22 cellular contexts compared by ENCODE assay signal in the genomic region with DNA sequence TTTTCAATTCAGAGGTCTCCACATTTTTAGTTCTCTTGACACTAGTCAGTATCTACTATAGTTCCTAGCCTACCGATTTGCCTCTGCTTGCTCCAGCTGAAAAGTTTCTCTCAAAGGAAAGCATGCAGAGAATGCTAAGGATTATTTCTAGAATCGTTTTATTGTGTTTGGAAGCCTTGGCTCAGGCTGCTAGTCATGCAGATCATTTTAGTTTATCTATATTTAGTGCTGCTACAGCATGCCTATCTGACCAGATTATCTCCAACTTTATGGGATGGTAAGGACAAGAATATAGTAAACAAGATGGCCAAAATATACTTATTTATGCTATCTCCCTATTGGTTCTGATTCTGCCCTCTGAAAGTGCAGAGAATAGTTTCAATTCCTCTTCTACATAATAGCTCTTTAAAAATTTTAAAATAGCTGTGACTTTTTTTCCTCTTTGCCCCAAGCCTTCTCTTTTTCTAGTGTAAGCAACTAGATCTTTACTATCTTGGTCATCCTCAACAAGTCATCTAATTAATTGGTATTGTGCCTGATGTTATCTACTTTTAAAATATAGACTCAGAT. TPM values are rescaled to one million over a fixed set of nuclear protein-coding genes. Genes with fewer than 3 reads are reported as not detected.
"Had no signal": no experiment of that assay in that cellular context is flagged by ENCODE, and none has a peak within 500 bp of the region (broad histone marks: within the 10 kb centered on the region; RNA-seq: fewer than 3 reads in every experiment).

No MANE protein-coding gene starts in this region.

- H3K4me3 Mint-ChIP-seq: activated CD4-positive, alpha-beta T cell treated with anti-CD3 and anti-CD28 coated beads, Interleukin-2, amount 10 ng/mL, durations not matched to agents 24 days and 14 days; activated CD8-positive, alpha-beta T cell treated with anti-CD3 and anti-CD28 coated beads, Interleukin-2, amount 10 ng/mL, durations not matched to agents 7 days and 5 days; activated naive CD8-positive, alpha-beta T cell; activated T-cell treated with anti-CD3 and anti-CD28 coated beads, Interleukin-2, amount 50 U/mL, for 72 hours; dendritic cell treated with granulocyte-macrophage colony-stimulating factor and Interleukin-4, amounts not matched to agents 40 ng/mL and 50 ng/mL, for 4 days; effector memory CD8-positive, alpha-beta T cell; natural killer cell treated with Interleukin-12 subunit alpha and Interleukin-12 subunit beta and Interleukin-15 and Interleukin-18, amount 100 ng/mL, for 72 hours; WTC11 had no signal

- H3K9me3 ChIP-seq: gastrocnemius medialis, heart right ventricle, right atrium auricular region, transverse colon had no signal

- H3K27ac Mint-ChIP-seq: activated CD4-positive, alpha-beta T cell treated with anti-CD3 and anti-CD28 coated beads, Interleukin-2, amount 10 ng/mL, durations not matched to agents 24 days and 14 days; activated CD8-positive, alpha-beta T cell treated with anti-CD3 and anti-CD28 coated beads, Interleukin-2, amount 10 ng/mL, durations not matched to agents 7 days and 5 days; activated naive CD8-positive, alpha-beta T cell; activated T-cell treated with anti-CD3 and anti-CD28 coated beads, Interleukin-2, amount 50 U/mL, for 72 hours; dendritic cell treated with granulocyte-macrophage colony-stimulating factor and Interleukin-4, amounts not matched to agents 40 ng/mL and 50 ng/mL, for 4 days; effector memory CD8-positive, alpha-beta T cell; natural killer cell treated with Interleukin-12 subunit alpha and Interleukin-12 subunit beta and Interleukin-15 and Interleukin-18, amount 100 ng/mL, for 72 hours; progenitor cell of endocrine pancreas; WTC11 had no signal

- H3K27me3 Mint-ChIP-seq: activated CD4-positive, alpha-beta T cell treated with anti-CD3 and anti-CD28 coated beads, Interleukin-2, amount 10 ng/mL, durations not matched to agents 24 days and 14 days; activated naive CD8-positive, alpha-beta T cell; dendritic cell treated with granulocyte-macrophage colony-stimulating factor and Interleukin-4, amounts not matched to agents 40 ng/mL and 50 ng/mL, for 4 days; effector memory CD8-positive, alpha-beta T cell; progenitor cell of endocrine pancreas had no signal

- H3K27me3 ChIP-seq: right atrium auricular region, transverse colon had no signal

- H3K9me3 Mint-ChIP-seq: activated CD4-positive, alpha-beta T cell treated with anti-CD3 and anti-CD28 coated beads, Interleukin-2, amount 10 ng/mL, durations not matched to agents 24 days and 14 days; activated T-cell treated with anti-CD3 and anti-CD28 coated beads, Interleukin-2, amount 50 U/mL, for 72 hours; dendritic cell treated with granulocyte-macrophage colony-stimulating factor and Interleukin-4, amounts not matched to agents 40 ng/mL and 50 ng/mL, for 4 days; effector memory CD8-positive, alpha-beta T cell; natural killer cell treated with Interleukin-12 subunit alpha and Interleukin-12 subunit beta and Interleukin-15 and Interleukin-18, amount 100 ng/mL, for 72 hours; WTC11 had no signal

- H3K4me3 ChIP-seq: gastrocnemius medialis, heart right ventricle, lung, right atrium auricular region, transverse colon had no signal

- ATAC-seq: activated CD8-positive, alpha-beta T cell treated with anti-CD3 and anti-CD28 coated beads, Interleukin-2, amount 10 ng/mL, durations not matched to agents 7 days and 5 days; activated T-cell treated with anti-CD3 and anti-CD28 coated beads, Interleukin-2, amount 50 U/mL, for 72 hours; effector memory CD8-positive, alpha-beta T cell; gastrocnemius medialis; heart right ventricle; left colon; natural killer cell treated with Interleukin-12 subunit alpha and Interleukin-12 subunit beta and Interleukin-15 and Interleukin-18, amount 100 ng/mL, for 72 hours; stimulated activated naive CD8-positive, alpha-beta T cell treated with anti-CD3 and anti-CD28 coated beads, Interleukin-15, Interleukin-2, amounts not matched to agents 100 U/mL and 50 U/mL, for 24 hours; WTC11 had no signal

- DNase-seq: activated CD4-positive, alpha-beta T cell treated with anti-CD3 and anti-CD28 coated beads, Interleukin-2, amount 10 ng/mL, durations not matched to agents 24 days and 14 days; activated CD8-positive, alpha-beta memory T cell treated with anti-CD3 and anti-CD28 coated beads, Interleukin-2, amount 50 U/mL, for 4 hours; activated CD8-positive, alpha-beta T cell treated with anti-CD3 and anti-CD28 coated beads, Interleukin-2, amount 10 ng/mL, durations not matched to agents 7 days and 5 days; activated gamma-delta T cell; activated T-cell treated with anti-CD3 and anti-CD28 coated beads, Interleukin-2, amount 50 U/mL, for 72 hours; amygdala; effector memory CD8-positive, alpha-beta T cell; gastrocnemius medialis; heart right ventricle; left colon; nucleus accumbens; stimulated activated naive CD8-positive, alpha-beta T cell treated with anti-CD3 and anti-CD28 coated beads, Interleukin-15, Interleukin-2, amounts not matched to agents 100 U/mL and 50 U/mL, for 24 hours; T-helper 2 cell; transverse colon had no signal

- H3K36me3 ChIP-seq: gastrocnemius medialis, heart right ventricle, right atrium auricular region, transverse colon had no signal

- H3K36me3 Mint-ChIP-seq: activated naive CD8-positive, alpha-beta T cell; natural killer cell treated with Interleukin-12 subunit alpha and Interleukin-12 subunit beta and Interleukin-15 and Interleukin-18, amount 100 ng/mL, for 72 hours; WTC11 had no signal

- H3K4me1 ChIP-seq: gastrocnemius medialis, heart right ventricle, right atrium auricular region, transverse colon had no signal

- H3K27ac ChIP-seq: gastrocnemius medialis, heart right ventricle, right atrium auricular region had no signal

RNA-seq across cellular contexts. Expression of gene DRP2, which starts 15.7 kb away (rescaled TPM):
- total RNA-seq: mononuclear cell had no signal
